Comparison of ENCODE assay signal across 8 cellular contexts in genomic region chr19:40717880-40718773, GRCh38. TPM values are rescaled to one million over a fixed set of nuclear protein-coding genes. Genes with fewer than 3 reads are reported as not detected.
DNase-seq lines count a peak whose midpoint lies in the region; ATAC-seq and TF ChIP-seq lines count a peak whose summit lies in the region.

No MANE protein-coding gene starts in this region.

- H3K4me3 ChIP-seq in gastroesophageal sphincter: peak overlapping the region; percentile 77 to 92

- H3K9me3 ChIP-seq in gastroesophageal sphincter: no peaks in the 10 kb centered on the region

- CTCF ChIA-PET in WTC11 (lab: Charles Lee): interaction anchor here (1.0 to 2.2 kb wide), 8 partner anchors 16 to 89 kb away, joined by 3 to 16 read pairs (median 6); partner anchors contain the start of genes ACTMAP, EGLN2, RAB4B and SNRPA

- TF ChIP-seq EP300 in gastroesophageal sphincter (IDR thresholded peaks at IDR 0.05): no peak

- ATAC-seq in WTC11: no peak
- ATAC-seq in gastroesophageal sphincter: no peak
- no peak for ATAC-seq in GM21825 (IDR thresholded peaks at IDR 0.05; ENCODE audit: unreplicated experiment)

- peaks cover under 1% of the 10 kb centered on the region; the same call in 1 of the 2 replicates for H3K9me3 Mint-ChIP-seq in WTC11

- H3K4me1 Mint-ChIP-seq in WTC11: peaks cover 33% of the 10 kb centered on the region

- peak overlapping the region; percentile 97 to 99 (median 98) for H3K27ac ChIP-seq in gastroesophageal sphincter

- DNase-seq in HK-2 (ENCODE audit: unreplicated experiment): peak; percentile 29
- DNase-seq in WTC11 (ENCODE audit: low spot score): no peak
- peak; percentile 16 for DNase-seq in putamen (ENCODE audit: low spot score)
- no peak for DNase-seq in NCI-H2081 treated with DMSO at 0.1 percent for 48 hours (lab: John Stamatoyannopoulos, UW)
- DNase-seq in activated effector memory CD4-positive, alpha-beta T cell treated with Interleukin-2 at 50 U/mL for 16 hours: no peak
- DNase-seq in AML-193 (lab: John Stamatoyannopoulos, UW): no peak

- H3K36me3 Mint-ChIP-seq in WTC11: peaks cover 13% of the 10 kb centered on the region

- no peaks in the 10 kb centered on the region for H3K27me3 ChIP-seq in gastroesophageal sphincter

- TF ChIP-seq CTCF in WTC11 (IDR thresholded peaks at IDR 0.05) (no peak), gastroesophageal sphincter (IDR thresholded peaks at IDR 0.05) (no peak)

- H3K27ac Mint-ChIP-seq in WTC11: peak overlapping the region; percentile 99

- H3K4me1 ChIP-seq in gastroesophageal sphincter: peaks cover 0 to 85% (median 43%) of the 10 kb centered on the region in 3 donors

- 14% methylated on average over 7 of the region's 20 CpGs; no CpG with 5 or more reads in 1 of the 2 donors for WGBS in gastroesophageal sphincter (ENCODE audit: low coverage in 1 of 2), 2 donors

- POLR2A ChIA-PET in WTC11 (lab: Charles Lee): interaction anchor here (1.0 to 2.2 kb wide), 6 partner anchors 9 to 85 kb away, joined by 3 to 18 read pairs (median 8); partner anchors contain the start of genes ACTMAP, NUMBL, RAB4B and SNRPA

- H3K4me3 Mint-ChIP-seq in WTC11: peak overlapping the region; percentile 91

- peaks cover 0 to 11% of the 10 kb centered on the region in 2 donors for H3K36me3 ChIP-seq in gastroesophageal sphincter

- TF ChIP-seq POLR2A in gastroesophageal sphincter (IDR thresholded peaks at IDR 0.05): peak in 1 of 2 donors; percentile 13

- no peaks in the 10 kb centered on the region for H3K27me3 Mint-ChIP-seq in WTC11 (ENCODE audit: low read depth)

TF ChIP-seq in WTC11, 78 proteins besides CTCF, POLR2A, EP300 and RAD21:
- TF ChIP-seq ZNF138 (CRISPR knock-in tag; conservative IDR thresholded peaks at IDR 0.05): no peak
- no peak for TF ChIP-seq STAT6 (CRISPR knock-in tag; conservative IDR thresholded peaks at IDR 0.05; ENCODE audit: low read depth)
- TF ChIP-seq FOXP4 (CRISPR knock-in tag; IDR thresholded peaks at IDR 0.05): no peak
- no peak for TF ChIP-seq ZNF416 (CRISPR knock-in tag; IDR thresholded peaks at IDR 0.05)

RNA-seq across cellular contexts. Expression of gene ITPKC, which starts 1.2 kb away (rescaled TPM):
- total RNA-seq in WTC11 (2021) (10.4 to 13.8 TPM (median 10.6 TPM) in 3 replicates), gastroesophageal sphincter (10 to 100 TPM; 25.2 to 71.8 (median 30.6) TPM)

RNA-seq across cellular contexts. Expression of gene COQ8B, which starts 1.4 kb away (rescaled TPM):
- total RNA-seq in WTC11 (2021) (55.6 to 62.9 TPM (median 59.9 TPM) in 3 replicates), gastroesophageal sphincter (10 to 100 TPM; 27.3 to 50.5 (median 44.7) TPM)

RNA-seq across cellular contexts. Expression of gene NUMBL, which starts 27.7 kb away (rescaled TPM):
- 30.3 to 38.6 TPM (median 34.9 TPM) in 3 replicates for total RNA-seq in WTC11 (2021)
- 10 to 100 TPM; 35.8 to 60.6 (median 49.1) TPM for total RNA-seq in gastroesophageal sphincter

RNA-seq across cellular contexts. Expression of gene ACTMAP, which starts 32.1 kb away (rescaled TPM):
- total RNA-seq in WTC11 (2021) (29.6 to 42.4 TPM (median 40.2 TPM) in 3 replicates), gastroesophageal sphincter (1 to 10 TPM in 3 of 4 donors, under 1 TPM in 1; 0.89 to 2.4 (median 2.0) TPM)

RNA-seq across cellular contexts. Expression of gene SNRPA, which starts 32.9 kb away (rescaled TPM):
- 215 to 227 TPM (median 218 TPM) in 3 replicates for total RNA-seq in WTC11 (2021)
- total RNA-seq in gastroesophageal sphincter: 10 to 100 TPM; 24.5 to 56.0 (median 48.2) TPM

Comparison
In these comparisons a context has a peak if more than half of its experiments do, and no peak if none do; other contexts are left out.
1. DNase-seq: peak in HK-2 (single experiment) and putamen (single experiment); none in WTC11 (single experiment), NCI-H2081 treated with DMSO at 0.1 percent for 48 hours (single experiment), activated effector memory CD4-positive, alpha-beta T cell treated with Interleukin-2 at 50 U/mL for 16 hours (single experiment) and AML-193 (0 of 2).